ENCODE assay signal across 1 cellular context in the genomic region with DNA sequence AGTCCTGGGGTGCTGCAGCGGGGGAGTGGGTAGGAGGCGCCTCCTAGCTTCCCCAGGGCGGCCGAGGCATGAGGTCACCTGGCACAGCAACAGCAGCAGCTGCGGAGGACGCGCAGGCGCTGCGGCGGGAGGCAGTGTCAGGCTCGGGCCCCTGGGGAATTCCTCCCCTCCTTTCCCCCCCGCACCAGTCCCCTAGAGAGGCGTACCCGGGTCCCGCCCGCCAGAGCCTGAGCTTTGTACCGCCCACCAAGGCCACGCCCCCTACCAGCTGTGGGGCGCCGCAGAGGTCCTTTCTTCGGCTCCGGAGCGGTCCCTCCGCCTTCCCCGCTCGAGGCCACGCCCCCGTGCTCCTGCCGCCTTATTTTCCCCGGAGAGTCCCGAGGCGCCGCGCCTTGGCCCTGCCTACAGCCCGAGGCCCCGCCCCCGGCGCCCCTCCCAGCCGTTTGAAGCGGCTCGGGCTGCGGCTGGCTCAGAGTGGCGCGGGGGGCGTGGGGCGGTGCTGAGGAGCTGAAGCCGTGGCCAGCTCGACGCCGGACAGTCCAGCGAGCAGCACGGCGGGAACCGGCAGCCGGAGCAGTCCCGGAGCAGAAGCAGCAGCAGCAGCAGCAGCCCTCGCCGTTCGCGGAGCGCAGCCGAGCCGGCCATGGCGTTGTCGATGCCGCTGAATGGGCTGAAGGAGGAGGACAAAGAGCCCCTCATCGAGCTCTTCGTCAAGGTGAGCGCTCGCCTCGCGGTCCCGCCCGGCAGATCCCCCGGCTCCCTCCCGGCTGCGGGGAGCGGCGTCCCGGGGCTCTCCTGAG.
TF ChIP-seq lines count a peak whose summit lies in the region.

A gene (plus strand): TSS at position 537 of the 800 bp plus-strand sequence. CDS start 107 bp downstream, at position 644.

TF ChIP-seq in K562, 482 proteins besides CTCF, POLR2A, EP300 and RAD21 (continued from another document):
- TF ChIP-seq, protein P1, sequence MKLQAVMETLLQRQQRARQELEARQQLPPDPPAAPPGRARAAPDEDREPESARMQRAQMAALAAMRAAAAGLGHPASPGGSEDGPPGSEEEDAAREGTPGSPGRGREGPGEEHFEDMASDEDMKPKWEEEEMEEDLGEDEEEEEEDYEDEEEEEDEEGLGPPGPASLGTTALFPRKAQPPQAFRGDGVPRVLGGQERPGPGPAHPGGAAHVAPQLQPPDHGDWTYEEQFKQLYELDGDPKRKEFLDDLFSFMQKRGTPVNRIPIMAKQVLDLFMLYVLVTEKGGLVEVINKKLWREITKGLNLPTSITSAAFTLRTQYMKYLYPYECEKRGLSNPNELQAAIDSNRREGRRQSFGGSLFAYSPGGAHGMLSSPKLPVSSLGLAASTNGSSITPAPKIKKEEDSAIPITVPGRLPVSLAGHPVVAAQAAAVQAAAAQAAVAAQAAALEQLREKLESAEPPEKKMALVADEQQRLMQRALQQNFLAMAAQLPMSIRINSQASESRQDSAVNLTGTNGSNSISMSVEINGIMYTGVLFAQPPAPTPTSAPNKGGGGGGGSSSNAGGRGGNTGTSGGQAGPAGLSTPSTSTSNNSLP (IDR thresholded peaks at IDR 0.05; ENCODE audit: borderline replicate concordance, low read depth, low read length), result no peak
- TF ChIP-seq FUS (optimal IDR thresholded peaks at IDR 0.05; ENCODE audit: low read depth, low read length), result peak; percentile 37
- peak in 1 of 2 experiments; percentile 84; a peak in 2 of 4 replicates for TF ChIP-seq SRF (CRISPR knock-in tag; IDR thresholded peaks at IDR 0.05)
- peak; percentile 72 for TF ChIP-seq GABPB1 (CRISPR knock-in tag; IDR thresholded peaks at IDR 0.05)
- peak; percentile 92 for TF ChIP-seq KDM2B (CRISPR knock-in tag; IDR thresholded peaks at IDR 0.05)
- TF ChIP-seq HDAC1 (IDR thresholded peaks at IDR 0.05), result peak in 1 of 2 experiments; percentile 68; a peak in 2 of 4 replicates
- peak; percentile 62 for TF ChIP-seq ESRRA (IDR thresholded peaks at IDR 0.05; ENCODE audit: borderline replicate concordance, low read depth)
- TF ChIP-seq HCFC1 (IDR thresholded peaks at IDR 0.05; ENCODE audit: low read depth, low read length), result peak; percentile 24; the same call in 1 of the 2 replicates
- TF ChIP-seq SAFB (IDR thresholded peaks at IDR 0.05; ENCODE audit: borderline replicate concordance, low read depth, low read length), result 0 out of 2 replicates have a peak, but pooled peaks have one; percentile 51
- TF ChIP-seq ATF1 (CRISPR knock-in tag; IDR thresholded peaks at IDR 0.05), result no peak
- TF ChIP-seq ATF1 (tag; IDR thresholded peaks at IDR 0.05), result peak; percentile 78
- 0 out of 2 replicates have a peak, but pooled peaks have one; percentile 69 for TF ChIP-seq GTF2F1 (IDR thresholded peaks at IDR 0.05; ENCODE audit: low read depth, low read length)
- TF ChIP-seq, protein P2, sequence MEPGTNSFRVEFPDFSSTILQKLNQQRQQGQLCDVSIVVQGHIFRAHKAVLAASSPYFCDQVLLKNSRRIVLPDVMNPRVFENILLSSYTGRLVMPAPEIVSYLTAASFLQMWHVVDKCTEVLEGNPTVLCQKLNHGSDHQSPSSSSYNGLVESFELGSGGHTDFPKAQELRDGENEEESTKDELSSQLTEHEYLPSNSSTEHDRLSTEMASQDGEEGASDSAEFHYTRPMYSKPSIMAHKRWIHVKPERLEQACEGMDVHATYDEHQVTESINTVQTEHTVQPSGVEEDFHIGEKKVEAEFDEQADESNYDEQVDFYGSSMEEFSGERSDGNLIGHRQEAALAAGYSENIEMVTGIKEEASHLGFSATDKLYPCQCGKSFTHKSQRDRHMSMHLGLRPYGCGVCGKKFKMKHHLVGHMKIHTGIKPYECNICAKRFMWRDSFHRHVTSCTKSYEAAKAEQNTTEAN (CRISPR knock-in tag; IDR thresholded peaks at IDR 0.05), result peak; percentile 38; the same call in 1 of the 2 replicates
- TF ChIP-seq SUPT5H (IDR thresholded peaks at IDR 0.05), result peak; percentile 95
- TF ChIP-seq JUN (IDR thresholded peaks at IDR 0.05; ENCODE audit: borderline replicate concordance, low read depth, low read length), result peak; percentile 93
- TF ChIP-seq JUN (CRISPR knock-in tag; IDR thresholded peaks at IDR 0.05; ENCODE audit: borderline replicate concordance), result 0 out of 2 replicates have a peak, but pooled peaks have one; percentile 30
- TF ChIP-seq FOXK1 (CRISPR knock-in tag; IDR thresholded peaks at IDR 0.05; ENCODE audit: borderline replicate concordance), result peak; percentile 62; the same call in 1 of the 2 replicates
- peak; percentile 87 for TF ChIP-seq MYNN (IDR thresholded peaks at IDR 0.05)
- TF ChIP-seq MYNN (CRISPR knock-in tag; IDR thresholded peaks at IDR 0.05), result no peak
- TF ChIP-seq, protein P3, sequence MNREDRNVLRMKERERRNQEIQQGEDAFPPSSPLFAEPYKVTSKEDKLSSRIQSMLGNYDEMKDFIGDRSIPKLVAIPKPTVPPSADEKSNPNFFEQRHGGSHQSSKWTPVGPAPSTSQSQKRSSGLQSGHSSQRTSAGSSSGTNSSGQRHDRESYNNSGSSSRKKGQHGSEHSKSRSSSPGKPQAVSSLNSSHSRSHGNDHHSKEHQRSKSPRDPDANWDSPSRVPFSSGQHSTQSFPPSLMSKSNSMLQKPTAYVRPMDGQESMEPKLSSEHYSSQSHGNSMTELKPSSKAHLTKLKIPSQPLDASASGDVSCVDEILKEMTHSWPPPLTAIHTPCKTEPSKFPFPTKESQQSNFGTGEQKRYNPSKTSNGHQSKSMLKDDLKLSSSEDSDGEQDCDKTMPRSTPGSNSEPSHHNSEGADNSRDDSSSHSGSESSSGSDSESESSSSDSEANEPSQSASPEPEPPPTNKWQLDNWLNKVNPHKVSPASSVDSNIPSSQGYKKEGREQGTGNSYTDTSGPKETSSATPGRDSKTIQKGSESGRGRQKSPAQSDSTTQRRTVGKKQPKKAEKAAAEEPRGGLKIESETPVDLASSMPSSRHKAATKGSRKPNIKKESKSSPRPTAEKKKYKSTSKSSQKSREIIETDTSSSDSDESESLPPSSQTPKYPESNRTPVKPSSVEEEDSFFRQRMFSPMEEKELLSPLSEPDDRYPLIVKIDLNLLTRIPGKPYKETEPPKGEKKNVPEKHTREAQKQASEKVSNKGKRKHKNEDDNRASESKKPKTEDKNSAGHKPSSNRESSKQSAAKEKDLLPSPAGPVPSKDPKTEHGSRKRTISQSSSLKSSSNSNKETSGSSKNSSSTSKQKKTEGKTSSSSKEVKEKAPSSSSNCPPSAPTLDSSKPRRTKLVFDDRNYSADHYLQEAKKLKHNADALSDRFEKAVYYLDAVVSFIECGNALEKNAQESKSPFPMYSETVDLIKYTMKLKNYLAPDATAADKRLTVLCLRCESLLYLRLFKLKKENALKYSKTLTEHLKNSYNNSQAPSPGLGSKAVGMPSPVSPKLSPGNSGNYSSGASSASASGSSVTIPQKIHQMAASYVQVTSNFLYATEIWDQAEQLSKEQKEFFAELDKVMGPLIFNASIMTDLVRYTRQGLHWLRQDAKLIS (CRISPR knock-in tag; IDR thresholded peaks at IDR 0.05), result peak; percentile 87; the same call in 1 of the 2 replicates
- 0 out of 2 replicates have a peak, but pooled peaks have one; percentile 38 for TF ChIP-seq ERF (CRISPR knock-in tag; IDR thresholded peaks at IDR 0.05)
